19 cellular contexts compared by ENCODE assay signal in the genomic region with DNA sequence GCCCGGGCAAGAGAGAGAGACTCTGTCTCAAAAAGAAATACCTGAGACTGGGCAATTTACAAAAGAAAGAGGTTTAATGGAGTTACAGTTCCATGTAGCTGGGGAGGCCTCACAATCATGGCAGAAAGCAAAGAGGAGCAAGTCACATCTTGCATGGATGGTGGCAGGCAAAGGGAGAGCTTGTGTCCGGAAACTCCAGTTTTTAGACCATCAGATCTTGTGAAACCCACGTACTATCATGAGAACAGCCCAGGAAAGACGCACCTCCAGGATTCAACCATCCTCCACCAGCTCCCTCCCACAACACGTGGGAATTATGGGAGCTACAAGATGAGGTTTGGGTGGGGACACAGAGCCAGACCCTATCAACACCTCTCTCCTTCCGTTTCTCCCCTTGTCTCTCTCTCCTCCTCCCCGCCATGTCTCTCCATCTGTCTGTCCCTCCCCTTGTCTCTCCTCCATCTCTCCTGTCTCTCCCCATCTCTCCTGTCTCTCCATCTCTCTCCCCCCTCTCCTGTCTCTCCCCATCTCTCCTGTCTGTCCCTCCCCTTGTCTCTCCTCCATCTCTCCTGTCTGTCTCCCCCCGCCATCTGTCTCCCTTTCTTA. TPM values are rescaled to one million over a fixed set of nuclear protein-coding genes. Genes with fewer than 3 reads are reported as not detected.
DNase-seq lines count a peak whose midpoint lies in the region; ATAC-seq and TF ChIP-seq lines count a peak whose summit lies in the region.
"Had no signal": no experiment of that assay in that cellular context is flagged by ENCODE, and none has a peak within 500 bp of the region (broad histone marks: within the 10 kb centered on the region; RNA-seq: fewer than 3 reads in every experiment).

No MANE protein-coding gene starts in this region.

- H3K27me3 ChIP-seq in CD4-positive, alpha-beta T cell (ENCODE audit: control insufficient read depth, insufficient read depth, low read length), result no peaks in the 10 kb centered on the region
- no peaks in the 10 kb centered on the region for H3K27me3 ChIP-seq in Caco-2 (replicated peaks; ENCODE audit: control insufficient read depth, insufficient read depth, low read length)
- H3K27me3 ChIP-seq in PC-3 (ENCODE audit: low read length), result no peaks in the 10 kb centered on the region
- H3K27me3 ChIP-seq: body of pancreas, ovary had no signal

- H3K9ac ChIP-seq in PC-3 (ENCODE audit: low read length), result no peak overlapping the region

- H3K9me3 ChIP-seq in CD4-positive, alpha-beta T cell (ENCODE audit: control insufficient read depth, low read length), result no peaks in the 10 kb centered on the region
- H3K9me3 ChIP-seq in Caco-2 (no peaks in the 10 kb centered on the region), PC-3 (ENCODE audit: low read length) (no peaks in the 10 kb centered on the region)
- H3K9me3 ChIP-seq: body of pancreas, esophagus squamous epithelium, heart right ventricle, ovary had no signal

- H3K27me3 Mint-ChIP-seq in CD4-positive, alpha-beta T cell, result no peaks in the 10 kb centered on the region
- no peaks in the 10 kb centered on the region for H3K27me3 Mint-ChIP-seq in Caco-2 (ENCODE audit: insufficient read depth, unreplicated experiment)
- H3K27me3 Mint-ChIP-seq in activated CD4-positive, alpha-beta memory T cell treated with anti-CD3 and anti-CD28 coated beads, Interleukin-2, amount 10 ng/mL, durations not matched to agents 7 days and 5 days, result no peaks in the 10 kb centered on the region
- peaks cover 10 to 26% (median 13%) of the 10 kb centered on the region in 3 donors for H3K27me3 Mint-ChIP-seq in immature natural killer cell (ENCODE audit: low read depth in 3 of 3)

- no peak for ATAC-seq in CD4-positive, alpha-beta T cell (ENCODE audit: poor library complexity)
- ATAC-seq in HG03039 (IDR thresholded peaks at IDR 0.05; ENCODE audit: unreplicated experiment) (no peak), PC-3 (no peak)
- ATAC-seq: body of pancreas; heart right ventricle; stimulated activated naive CD8-positive, alpha-beta T cell treated with anti-CD3 and anti-CD28 coated beads, Interleukin-15, Interleukin-2, amounts not matched to agents 100 U/mL and 50 U/mL, for 24 hours had no signal

- TF ChIP-seq CTCF in CD4-positive, alpha-beta T cell (IDR thresholded peaks at IDR 0.05), result no peak
- no peak for TF ChIP-seq CTCF in Caco-2 (IDR thresholded peaks at IDR 0.05; ENCODE audit: insufficient read depth in 1 of 2, low read depth in 1 of 2, low read length in 1 of 2, severe bottlenecking in 1 of 2, unreplicated experiment in 1 of 2)
- no peak for TF ChIP-seq CTCF in PC-3 (conservative IDR thresholded peaks at IDR 0.05; ENCODE audit: low read depth, low read length)
- TF ChIP-seq CTCF in GM13977 (IDR thresholded peaks at IDR 0.05; ENCODE audit: extremely low read depth, insufficient read depth, missing control alignments), result no peak

- H3K36me3 ChIP-seq in Caco-2 (ENCODE audit: control insufficient read depth, insufficient read depth, low read length), result no peaks in the 10 kb centered on the region; the same call in 1 of the 2 replicates
- H3K36me3 ChIP-seq in PC-3 (ENCODE audit: low read depth, low read length), result no peaks in the 10 kb centered on the region
- H3K36me3 ChIP-seq: ovary had no signal

- DNase-seq in CD4-positive, alpha-beta T cell, result no peak
- DNase-seq in Caco-2 (no peak), immature natural killer cell (no peak), PC-3 (no peak), GM13977 (ENCODE audit: low spot score) (no peak)
- DNase-seq in activated CD4-positive, alpha-beta memory T cell treated with anti-CD3 and anti-CD28 coated beads, Interleukin-2, amount 10 ng/mL, durations not matched to agents 7 days and 5 days, result no peak
- DNase-seq: EL; esophagus squamous epithelium; heart right ventricle; HFFc6; midbrain; NCI-H1436; NCI-H345; ovary; stimulated activated naive CD8-positive, alpha-beta T cell treated with anti-CD3 and anti-CD28 coated beads, Interleukin-15, Interleukin-2, amounts not matched to agents 100 U/mL and 50 U/mL, for 24 hours had no signal

- no peak overlapping the region for H2AFZ ChIP-seq in PC-3 (ENCODE audit: low read length)

- POLR2A ChIA-PET in CD4-positive, alpha-beta T cell (lab: Charles Lee), result interaction anchor here (0.6 to 19.1 kb wide), 12 partner anchors 9 to 221 kb away, joined by 3 to 1253 read pairs (median 10); a partner anchor contains a TSS
- POLR2A ChIA-PET in Caco-2 (lab: Charles Lee) (no interaction called here), PC-3 (lab: Charles Lee; ENCODE audit: unreplicated experiment) (no interaction called here)
- POLR2A ChIA-PET in activated CD4-positive, alpha-beta memory T cell treated with anti-CD3 and anti-CD28 coated beads, Interleukin-2, amount 10 ng/mL, durations not matched to agents 7 days and 5 days (lab: Charles Lee), result interaction anchor here (1.2 to 17.5 kb wide), 8 partner anchors 9 to 184 kb away, joined by 4 to 334 read pairs (median 76); a partner anchor contains a TSS

- intact Hi-C loops in CD4-positive, alpha-beta T cell (cut with DNase I, micrococcal nuclease), result no loop called here
- intact Hi-C loops in Caco-2 (cut with micrococcal nuclease; ENCODE audit: unreplicated experiment), result no loop called here
- intact Hi-C loops in PC-3 (cut with micrococcal nuclease), result no loop called here

- no peaks in the 10 kb centered on the region for H3K9me3 Mint-ChIP-seq in CD4-positive, alpha-beta T cell
- H3K9me3 Mint-ChIP-seq in Caco-2 (ENCODE audit: unreplicated experiment), result no peaks in the 10 kb centered on the region
- H3K9me3 Mint-ChIP-seq in activated CD4-positive, alpha-beta memory T cell treated with anti-CD3 and anti-CD28 coated beads, Interleukin-2, amount 10 ng/mL, durations not matched to agents 7 days and 5 days, result no peaks in the 10 kb centered on the region
- no peaks in the 10 kb centered on the region for H3K9me3 Mint-ChIP-seq in immature natural killer cell
- H3K9me3 Mint-ChIP-seq: HFFc6 had no signal

- peaks cover 78% of the 10 kb centered on the region for H3K36me3 Mint-ChIP-seq in CD4-positive, alpha-beta T cell (ENCODE audit: low read depth)
- peaks cover 90% of the 10 kb centered on the region for H3K36me3 Mint-ChIP-seq in Caco-2 (ENCODE audit: insufficient read depth, unreplicated experiment)
- peaks cover 57% of the 10 kb centered on the region for H3K36me3 Mint-ChIP-seq in activated CD4-positive, alpha-beta memory T cell treated with anti-CD3 and anti-CD28 coated beads, Interleukin-2, amount 10 ng/mL, durations not matched to agents 7 days and 5 days (ENCODE audit: low read depth)
- peaks cover 4 to 16% (median 11%) of the 10 kb centered on the region in 3 donors for H3K36me3 Mint-ChIP-seq in immature natural killer cell

- peaks cover 45% of the 10 kb centered on the region for H3K4me1 Mint-ChIP-seq in CD4-positive, alpha-beta T cell (ENCODE audit: low read depth)
- H3K4me1 Mint-ChIP-seq in Caco-2 (ENCODE audit: low read depth, unreplicated experiment) (no peaks in the 10 kb centered on the region), immature natural killer cell (peaks cover 18 to 30% of the 10 kb centered on the region in 2 donors)
- peaks cover 60% of the 10 kb centered on the region for H3K4me1 Mint-ChIP-seq in activated CD4-positive, alpha-beta memory T cell treated with anti-CD3 and anti-CD28 coated beads, Interleukin-2, amount 10 ng/mL, durations not matched to agents 7 days and 5 days

- no peaks in the 10 kb centered on the region for H3K4me1 ChIP-seq in Caco-2
- no peaks in the 10 kb centered on the region for H3K4me1 ChIP-seq in PC-3 (ENCODE audit: insufficient read depth, low read length)

- no peaks in the 10 kb centered on the region for H3K79me2 ChIP-seq in PC-3 (ENCODE audit: low read length)

- H4K20me1 ChIP-seq in PC-3 (ENCODE audit: low read length), result no peaks in the 10 kb centered on the region

- CTCF ChIA-PET in CD4-positive, alpha-beta T cell (lab: Charles Lee), result interaction anchor here (0.5 to 6.5 kb wide), 4 partner anchors 9 to 315 kb away, joined by 4 to 42 read pairs (median 5); a partner anchor contains a TSS
- CTCF ChIA-PET in Caco-2 (lab: Charles Lee) (no interaction called here), PC-3 (lab: Charles Lee) (no interaction called here)
- CTCF ChIA-PET in activated CD4-positive, alpha-beta memory T cell treated with anti-CD3 and anti-CD28 coated beads, Interleukin-2, amount 10 ng/mL, durations not matched to agents 7 days and 5 days (lab: Charles Lee), result interaction anchor here (0.6 to 2.3 kb wide), 2 partner anchors 15 to 20 kb away, joined by 4 to 5 read pairs; no protein-coding TSS in a partner anchor

- peak overlapping the region; percentile 78 for H3K27ac Mint-ChIP-seq in CD4-positive, alpha-beta T cell
- peak overlapping the region; percentile 53 for H3K27ac Mint-ChIP-seq in Caco-2 (ENCODE audit: unreplicated experiment)
- peak overlapping the region; percentile 54 for H3K27ac Mint-ChIP-seq in activated CD4-positive, alpha-beta memory T cell treated with anti-CD3 and anti-CD28 coated beads, Interleukin-2, amount 10 ng/mL, durations not matched to agents 7 days and 5 days
- peak overlapping the region; percentile 5 to 82 (median 72) for H3K27ac Mint-ChIP-seq in immature natural killer cell
- H3K27ac Mint-ChIP-seq: HFFc6 had no signal

- H3K9me2 ChIP-seq in PC-3 (replicated peaks; ENCODE audit: low read length), result no peaks in the 10 kb centered on the region

- peak overlapping the region; percentile 50 for H3K4me3 Mint-ChIP-seq in CD4-positive, alpha-beta T cell
- no peak overlapping the region for H3K4me3 Mint-ChIP-seq in Caco-2 (ENCODE audit: unreplicated experiment)
- no peak overlapping the region for H3K4me3 Mint-ChIP-seq in activated CD4-positive, alpha-beta memory T cell treated with anti-CD3 and anti-CD28 coated beads, Interleukin-2, amount 10 ng/mL, durations not matched to agents 7 days and 5 days
- peak overlapping the region in 2 of 5 donors; percentile 5 to 7 for H3K4me3 Mint-ChIP-seq in immature natural killer cell
- H3K4me3 Mint-ChIP-seq: HFFc6 had no signal

- in situ Hi-C loops in GM13977 (cut with MboI; ENCODE audit: low pct_unique_long_range_greater_than_20kb, low sequenced_read_pairs, unreplicated experiment), result no loop called here

- H3K4me3 ChIP-seq in Caco-2 (ENCODE audit: low read depth, low read length) (no peak overlapping the region), PC-3 (ENCODE audit: low read length) (no peak overlapping the region)
- H3K4me3 ChIP-seq: body of pancreas, esophagus squamous epithelium, heart right ventricle, ovary, skin epidermis had no signal

- no peaks in the 10 kb centered on the region for H3F3A ChIP-seq in PC-3 (ENCODE audit: low read length, unreplicated experiment)

- BruUV-seq in Caco-2 (replicated peaks; lab: Mats Ljungman, UMichigan), result no TSS peak
- BruUV-seq in PC-3 (replicated peaks; lab: Mats Ljungman, UMichigan), result no TSS peak

- H3K4me2 ChIP-seq in PC-3 (ENCODE audit: low read length), result no peak overlapping the region

- peak overlapping the region; percentile 46 for H3K27ac ChIP-seq in CD4-positive, alpha-beta T cell (ENCODE audit: low read depth, low read length)
- H3K27ac ChIP-seq in PC-3 (ENCODE audit: low read length), result no peak overlapping the region
- H3K27ac ChIP-seq: body of pancreas, C4-2B, heart right ventricle, ovary had no signal

RNA-seq across cellular contexts. Expression of a gene that starts 10.0 kb away (rescaled TPM):
- total RNA-seq in CD4-positive, alpha-beta T cell, result 10 to 100 TPM; 45.8 to 49.0 TPM
- total RNA-seq in Caco-2 (2022), result 264 and 272 TPM in 2 replicates
- 100 to 1,000 TPM; 116 to 120 TPM for total RNA-seq in activated CD4-positive, alpha-beta memory T cell treated with anti-CD3 and anti-CD28 coated beads, Interleukin-2, amount 10 ng/mL, durations not matched to agents 7 days and 5 days
- polyA plus RNA-seq in immature natural killer cell, result 100 to 1,000 TPM; 182 to 288 (median 237) TPM
- total RNA-seq in PC-3 (2014; rRNA removed), result 335 and 375 TPM in 2 replicates

RNA-seq across cellular contexts. Expression of a gene that starts 18.2 kb away (rescaled TPM):
- total RNA-seq in CD4-positive, alpha-beta T cell, result 100 to 1,000 TPM; 861 to 878 TPM
- total RNA-seq in Caco-2 (2022) (38.6 and 43.3 TPM in 2 replicates), PC-3 (2014; rRNA removed) (45.3 and 68.4 TPM in 2 replicates)
- total RNA-seq in activated CD4-positive, alpha-beta memory T cell treated with anti-CD3 and anti-CD28 coated beads, Interleukin-2, amount 10 ng/mL, durations not matched to agents 7 days and 5 days, result 100 to 1,000 TPM; 419 to 437 TPM
- polyA plus RNA-seq in immature natural killer cell, result 100 to 1,000 TPM; 164 to 417 (median 169) TPM

RNA-seq across cellular contexts. Expression of a gene that starts 18.6 kb away (rescaled TPM):
- total RNA-seq in CD4-positive, alpha-beta T cell, result 100 to 1,000 TPM; 174 to 175 TPM
- 500 and 546 TPM in 2 replicates for total RNA-seq in Caco-2 (2022)
- 100 to 1,000 TPM; 141 to 148 TPM for total RNA-seq in activated CD4-positive, alpha-beta memory T cell treated with anti-CD3 and anti-CD28 coated beads, Interleukin-2, amount 10 ng/mL, durations not matched to agents 7 days and 5 days
- polyA plus RNA-seq in immature natural killer cell, result 100 to 1,000 TPM; 225 to 320 (median 280) TPM
- total RNA-seq in PC-3 (2014; rRNA removed), result 517 and 644 TPM in 2 replicates

RNA-seq across cellular contexts. Expression of a gene that starts 45.2 kb away (rescaled TPM):
- 100 to 1,000 TPM; 114 to 118 TPM for total RNA-seq in CD4-positive, alpha-beta T cell
- total RNA-seq in Caco-2 (2022), result 43.5 and 45.9 TPM in 2 replicates
- total RNA-seq in activated CD4-positive, alpha-beta memory T cell treated with anti-CD3 and anti-CD28 coated beads, Interleukin-2, amount 10 ng/mL, durations not matched to agents 7 days and 5 days, result 10 to 100 TPM; 92.7 to 95.1 TPM
- polyA plus RNA-seq in immature natural killer cell, result 10 to 100 TPM in 1 of 3 donors, 1 to 10 TPM in 2; 4.5 to 13.3 (median 5.2) TPM
- total RNA-seq in PC-3 (2014; rRNA removed), result 27.3 and 31.3 TPM in 2 replicates

RNA-seq across cellular contexts. Expression of a gene that starts 58.7 kb away (rescaled TPM):
- 100 to 1,000 TPM; 307 to 318 TPM for total RNA-seq in CD4-positive, alpha-beta T cell
- 194 and 221 TPM in 2 replicates for total RNA-seq in Caco-2 (2022)
- total RNA-seq in activated CD4-positive, alpha-beta memory T cell treated with anti-CD3 and anti-CD28 coated beads, Interleukin-2, amount 10 ng/mL, durations not matched to agents 7 days and 5 days, result 100 to 1,000 TPM; 513 to 519 TPM
- 100 to 1,000 TPM; 227 to 382 (median 255) TPM for polyA plus RNA-seq in immature natural killer cell
- 97.9 and 107 TPM in 2 replicates for total RNA-seq in PC-3 (2014; rRNA removed)

Comparison
In these comparisons a context has a peak if more than half of its experiments do, and no peak if none do; other contexts are left out.
1. CTCF ChIA-PET loops: an anchor here in CD4-positive, alpha-beta T cell (0.5 to 6.5 kb wide) and activated CD4-positive, alpha-beta memory T cell treated with anti-CD3 and anti-CD28 coated beads, Interleukin-2, amount 10 ng/mL, durations not matched to agents 7 days and 5 days (0.6 to 2.3 kb wide); none called in Caco-2 and PC-3.
2. POLR2A ChIA-PET loops: an anchor here in CD4-positive, alpha-beta T cell (0.6 to 19.1 kb wide) and activated CD4-positive, alpha-beta memory T cell treated with anti-CD3 and anti-CD28 coated beads, Interleukin-2, amount 10 ng/mL, durations not matched to agents 7 days and 5 days (1.2 to 17.5 kb wide); none called in Caco-2 and PC-3.